ENCODE assay signal across 19 cellular contexts in the genomic region with DNA sequence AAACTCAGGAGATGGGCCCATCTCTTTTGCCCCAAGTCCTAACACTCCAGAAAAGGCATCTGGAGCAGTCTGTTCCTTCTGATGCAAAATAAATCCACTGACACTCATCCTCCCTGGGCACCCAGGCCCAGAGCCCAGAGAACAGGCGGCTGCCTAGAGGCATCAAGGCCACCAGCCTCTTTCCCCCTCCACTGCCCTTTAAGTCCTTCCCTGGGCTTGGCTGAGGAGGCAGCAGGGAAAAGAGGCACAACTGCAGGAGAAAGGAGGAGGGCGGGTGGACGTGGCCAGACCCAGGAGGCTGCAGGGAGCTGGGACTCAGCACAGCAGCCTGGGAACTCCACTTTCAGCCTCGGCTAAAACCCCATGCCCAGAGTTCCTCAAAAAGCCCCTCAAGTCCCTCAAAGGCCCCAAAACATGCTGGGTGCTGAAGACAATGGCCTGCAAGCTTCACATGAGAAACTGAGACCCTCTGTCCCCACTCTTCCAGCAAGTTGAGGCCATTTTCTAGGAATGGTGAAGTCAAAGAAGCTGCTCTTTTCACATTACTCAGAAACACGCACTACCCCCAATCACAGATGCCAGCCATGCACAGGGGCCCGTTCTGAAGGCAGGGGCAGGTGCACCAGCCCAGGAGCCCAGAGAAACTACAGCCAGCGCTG.
A peak's percentile ranks its signal among the peaks of the same experiment; 100 is the strongest.
DNase-seq lines count a peak whose midpoint lies in the region; ATAC-seq and TF ChIP-seq lines count a peak whose summit lies in the region.
"Had no signal": no experiment of that assay in that cellular context is flagged by ENCODE, and none has a peak within 500 bp of the region (broad histone marks: within the 10 kb centered on the region; RNA-seq: fewer than 3 reads in every experiment).

No MANE protein-coding gene starts in this region.

- no peak overlapping the region for H3K4ac ChIP-seq in mesendoderm (ENCODE audit: low read depth, low read length)

- H2BK120ac ChIP-seq in mesendoderm (ENCODE audit: low read depth, low read length) = no peak overlapping the region

- H3K56ac ChIP-seq in mesendoderm (ENCODE audit: low read length) = no peak overlapping the region

- no peak overlapping the region for H3K23ac ChIP-seq in mesendoderm (ENCODE audit: low read length)

- H3K79me2 ChIP-seq in OCI-LY1 (ENCODE audit: insufficient read depth, low read length) (no peaks in the 10 kb centered on the region), mesendoderm (ENCODE audit: control insufficient read depth, insufficient read depth, low read length) (no peaks in the 10 kb centered on the region)

- DNase-seq in DMS53 (lab: John Stamatoyannopoulos, UW) = peak; percentile 26
- DNase-seq in DMS53 treated with DMSO at 0.1 percent for 48 hours (lab: John Stamatoyannopoulos, UW; ENCODE audit: unreplicated experiment) = no peak
- no peak for DNase-seq in mesendoderm
- no peak for DNase-seq in stimulated activated effector memory CD8-positive, alpha-beta T cell treated with anti-CD3 and anti-CD28 coated beads, Interleukin-12 subunit alpha, Interleukin-12 subunit beta, amount 100 ng/mL, for 72 hours (ENCODE audit: low spot score in 2 of 2)
- DNase-seq in HPDE6-E6E7 (ENCODE audit: extremely low spot score) = no peak
- no peak for DNase-seq in SHP77 treated with DMSO at 0.1 percent for 48 hours (lab: John Stamatoyannopoulos, UW)
- DNase-seq: activated CD8-positive, alpha-beta memory T cell treated with anti-CD3 and anti-CD28 coated beads, Interleukin-2, amount 10 ng/mL, durations not matched to agents 7 days and 5 days; activated effector memory CD4-positive, alpha-beta T cell treated with Interleukin-2 at 50 U/mL for 16 hours; amygdala; DMS153; NCI-H1436; occipital lobe; stimulated activated CD4-positive, alpha-beta T cell treated with anti-CD3 and anti-CD28 coated beads, Interleukin-2, amount 100 ng/mL, for 48 hours; T-helper 1 cell; transverse colon; WERI-Rb-1 had no signal

- WGBS in mesendoderm (ENCODE audit: extremely low coverage, insufficient coverage, low lambda C conversion rate) = no CpG with 5 or more reads among the region's 7 CpGs

- H3K36me3 ChIP-seq in OCI-LY1 (ENCODE audit: insufficient read depth, low read length) (no peaks in the 10 kb centered on the region), mesendoderm (ENCODE audit: control insufficient read depth, insufficient read depth, low read length) (no peaks in the 10 kb centered on the region)
- H3K36me3 ChIP-seq: transverse colon, WERI-Rb-1 had no signal

- H3K36me3 Mint-ChIP-seq in stimulated activated effector memory CD8-positive, alpha-beta T cell treated with anti-CD3 and anti-CD28 coated beads, Interleukin-12 subunit alpha, Interleukin-12 subunit beta, amount 100 ng/mL, for 72 hours = peaks cover 6% of the 10 kb centered on the region
- H3K36me3 Mint-ChIP-seq: activated CD8-positive, alpha-beta memory T cell treated with anti-CD3 and anti-CD28 coated beads, Interleukin-2, amount 10 ng/mL, durations not matched to agents 7 days and 5 days had no signal

- no peaks in the 10 kb centered on the region for H3K9me3 ChIP-seq in OCI-LY1 (ENCODE audit: low read length)
- H3K9me3 ChIP-seq: transverse colon had no signal

- H4K5ac ChIP-seq in mesendoderm (ENCODE audit: low read length) = no peak overlapping the region

- H4K20me1 ChIP-seq in OCI-LY1 (ENCODE audit: insufficient read depth, low read length) = no peaks in the 10 kb centered on the region

- no peak overlapping the region for H2BK5ac ChIP-seq in mesendoderm (ENCODE audit: low read length)

- H3K18ac ChIP-seq in mesendoderm (ENCODE audit: low read length) = no peak overlapping the region

- no peak overlapping the region for H2BK15ac ChIP-seq in mesendoderm (replicated peaks; ENCODE audit: low read depth)

- no peaks in the 10 kb centered on the region for H3K9me2 ChIP-seq in OCI-LY1 (ENCODE audit: low read depth, low read length)

- no peaks in the 10 kb centered on the region; the same call in 1 of the 2 replicates for H3F3A ChIP-seq in OCI-LY1 (ENCODE audit: insufficient read depth, low read length)

- H3K79me1 ChIP-seq in mesendoderm (ENCODE audit: low read length) = no peaks in the 10 kb centered on the region

- H2AK5ac ChIP-seq in mesendoderm (ENCODE audit: low read length) = peak overlapping the region; percentile 68

- H4K8ac ChIP-seq in mesendoderm (ENCODE audit: low read depth, low read length) = no peak overlapping the region

- peak overlapping the region; percentile 88 for H3K9ac ChIP-seq in OCI-LY1 (ENCODE audit: low read length)
- H3K9ac ChIP-seq in mesendoderm (ENCODE audit: low read length) = no peak overlapping the region

- TF ChIP-seq CTCF in OCI-LY1 (IDR thresholded peaks at IDR 0.05; ENCODE audit: low read length) = no peak

- H3K4me1 Mint-ChIP-seq in stimulated activated effector memory CD8-positive, alpha-beta T cell treated with anti-CD3 and anti-CD28 coated beads, Interleukin-12 subunit alpha, Interleukin-12 subunit beta, amount 100 ng/mL, for 72 hours = peaks cover 42% of the 10 kb centered on the region

- H3K27me3 ChIP-seq in OCI-LY1 (ENCODE audit: insufficient read depth, low read length) (no peaks in the 10 kb centered on the region), mesendoderm (ENCODE audit: insufficient read depth, low read length, poor library complexity) (no peaks in the 10 kb centered on the region)
- H3K27me3 ChIP-seq: transverse colon had no signal

- H3K27ac Mint-ChIP-seq in stimulated activated effector memory CD8-positive, alpha-beta T cell treated with anti-CD3 and anti-CD28 coated beads, Interleukin-12 subunit alpha, Interleukin-12 subunit beta, amount 100 ng/mL, for 72 hours = peak overlapping the region; percentile 40
- H3K27ac Mint-ChIP-seq: activated CD8-positive, alpha-beta memory T cell treated with anti-CD3 and anti-CD28 coated beads, Interleukin-2, amount 10 ng/mL, durations not matched to agents 7 days and 5 days had no signal

- no peak overlapping the region for H2AFZ ChIP-seq in OCI-LY1 (ENCODE audit: low read length)

- H3K4me3 ChIP-seq in OCI-LY1 (ENCODE audit: low read depth, low read length, poor library complexity, severe bottlenecking) = peak overlapping the region; percentile 55
- no peak overlapping the region for H3K4me3 ChIP-seq in mesendoderm (ENCODE audit: low read length)

- H3K27ac ChIP-seq in OCI-LY1 (ENCODE audit: low read depth, low read length, poor library complexity, severe bottlenecking) = peak overlapping the region; percentile 99
- no peak overlapping the region for H3K27ac ChIP-seq in mesendoderm (ENCODE audit: low read depth, low read length)
- H3K27ac ChIP-seq: 22Rv1, WERI-Rb-1 had no signal

- no peaks in the 10 kb centered on the region for H3K9me3 Mint-ChIP-seq in stimulated activated effector memory CD8-positive, alpha-beta T cell treated with anti-CD3 and anti-CD28 coated beads, Interleukin-12 subunit alpha, Interleukin-12 subunit beta, amount 100 ng/mL, for 72 hours

- no peak overlapping the region for H3K4me3 Mint-ChIP-seq in stimulated activated effector memory CD8-positive, alpha-beta T cell treated with anti-CD3 and anti-CD28 coated beads, Interleukin-12 subunit alpha, Interleukin-12 subunit beta, amount 100 ng/mL, for 72 hours
- H3K4me3 Mint-ChIP-seq: activated CD8-positive, alpha-beta memory T cell treated with anti-CD3 and anti-CD28 coated beads, Interleukin-2, amount 10 ng/mL, durations not matched to agents 7 days and 5 days had no signal

- no peak for ATAC-seq in stimulated activated effector memory CD8-positive, alpha-beta T cell treated with anti-CD3 and anti-CD28 coated beads, Interleukin-12 subunit alpha, Interleukin-12 subunit beta, amount 100 ng/mL, for 72 hours
- ATAC-seq in HG03378 (IDR thresholded peaks at IDR 0.05; ENCODE audit: unreplicated experiment) = no peak
- ATAC-seq: activated CD8-positive, alpha-beta memory T cell treated with anti-CD3 and anti-CD28 coated beads, Interleukin-2, amount 10 ng/mL, durations not matched to agents 7 days and 5 days had no signal

- peak overlapping the region; percentile 79 for H3K4me2 ChIP-seq in OCI-LY1 (ENCODE audit: low read length)
- H3K4me2 ChIP-seq in mesendoderm (ENCODE audit: low read length) = no peak overlapping the region

- peaks cover 97% of the 10 kb centered on the region for H3K4me1 ChIP-seq in OCI-LY1 (ENCODE audit: insufficient read depth, low read length, severe bottlenecking)
- H3K4me1 ChIP-seq in mesendoderm (ENCODE audit: control insufficient read depth, low read depth, low read length) = peaks cover 6% of the 10 kb centered on the region
